ENCODE assay signal across 16 cellular contexts in genomic region chr10:43970747-43971146, GRCh38.
DNase-seq lines count a peak whose midpoint lies in the region; ATAC-seq and TF ChIP-seq lines count a peak whose summit lies in the region.
"Had no signal": no experiment of that assay in that cellular context is flagged by ENCODE, and none has a peak within 500 bp of the region (broad histone marks: within the 10 kb centered on the region; RNA-seq: fewer than 3 reads in every experiment).

No MANE protein-coding gene starts in this region.

- no peaks in the 10 kb centered on the region for H3K9me3 Mint-ChIP-seq in endodermal cell
- peaks cover 3% of the 10 kb centered on the region for H3K9me3 Mint-ChIP-seq in activated T-helper 2 cell treated with anti-CD3 and anti-CD28 coated beads, Interferon-gamma antibody, Interleukin-2, Interleukin-4, amounts not matched to agents 10 μg/mL and 5 μg/mL and 100 μg/mL, durations not matched to agents 14 hours and 24 hours and 36 hours
- H3K9me3 Mint-ChIP-seq: CD8-positive, alpha-beta T cell had no signal

- no peak overlapping the region for H3K9ac ChIP-seq in endodermal cell (ENCODE audit: extremely low read depth, low read length, poor library complexity, severe bottlenecking)
- H3K9ac ChIP-seq: GM23248 had no signal

- no peak overlapping the region for H3K27ac ChIP-seq in coronary artery
- no peak overlapping the region for H3K27ac ChIP-seq in endodermal cell (ENCODE audit: low read depth, low read length)
- H3K27ac ChIP-seq in spleen: no peak overlapping the region
- H3K27ac ChIP-seq in uterus: no peak overlapping the region
- H3K27ac ChIP-seq: A549, GM23248, HL-60 had no signal

- no peak for TF ChIP-seq CTCF in coronary artery (IDR thresholded peaks at IDR 0.05)
- no peak for TF ChIP-seq CTCF in endodermal cell (conservative IDR thresholded peaks at IDR 0.05)
- TF ChIP-seq CTCF in spleen (IDR thresholded peaks at IDR 0.05 in 8 of 11, conservative IDR thresholded peaks at IDR 0.05 in 3 of 11): no peak
- no peak for TF ChIP-seq CTCF in uterus (IDR thresholded peaks at IDR 0.05)

- intact Hi-C loops in spleen (cut with DNase I; ENCODE audit: low total_unique reads) (no loop called here), uterus (cut with DNase I; ENCODE audit: low total_unique reads) (no loop called here)
- intact Hi-C loops in activated T-helper 2 cell treated with anti-CD3 and anti-CD28 coated beads, Interferon-gamma antibody, Interleukin-2, Interleukin-4, amounts not matched to agents 10 μg/mL and 5 μg/mL and 100 μg/mL, durations not matched to agents 14 hours and 24 hours and 36 hours (cut with micrococcal nuclease): no loop called here

- 88% methylated on average over 2 of the region's 2 CpGs; no CpG with 5 or more reads in 1 of the 2 experiments for WGBS in endodermal cell (ENCODE audit: insufficient coverage in 1 of 2, insufficient read length in 1 of 2), 2 experiments
- WGBS in spleen, 5 donors: 82 to 90% (median 83%) methylated on average over 2 of the region's 2 CpGs

- H3K27me3 ChIP-seq in endodermal cell (ENCODE audit: control insufficient read depth, insufficient read depth, low read length, poor library complexity, severe bottlenecking) (no peaks in the 10 kb centered on the region), spleen (replicated peaks in 1 of 7) (peaks cover 0 to 11% (median 0%) of the 10 kb centered on the region in 7 donors), uterus (no peaks in the 10 kb centered on the region)

- no peaks in the 10 kb centered on the region for H3K4me1 Mint-ChIP-seq in endodermal cell
- H3K4me1 Mint-ChIP-seq in activated T-helper 2 cell treated with anti-CD3 and anti-CD28 coated beads, Interferon-gamma antibody, Interleukin-2, Interleukin-4, amounts not matched to agents 10 μg/mL and 5 μg/mL and 100 μg/mL, durations not matched to agents 14 hours and 24 hours and 36 hours (ENCODE audit: low read depth): no peaks in the 10 kb centered on the region

- no peak overlapping the region for H3K27ac Mint-ChIP-seq in endodermal cell
- no peak overlapping the region for H3K27ac Mint-ChIP-seq in activated T-helper 2 cell treated with anti-CD3 and anti-CD28 coated beads, Interferon-gamma antibody, Interleukin-2, Interleukin-4, amounts not matched to agents 10 μg/mL and 5 μg/mL and 100 μg/mL, durations not matched to agents 14 hours and 24 hours and 36 hours
- H3K27ac Mint-ChIP-seq: CD14-positive monocyte; CD8-positive, alpha-beta T cell had no signal

- H3K27me3 Mint-ChIP-seq in endodermal cell (ENCODE audit: insufficient read depth): peaks cover 7% of the 10 kb centered on the region
- H3K27me3 Mint-ChIP-seq in activated T-helper 2 cell treated with anti-CD3 and anti-CD28 coated beads, Interferon-gamma antibody, Interleukin-2, Interleukin-4, amounts not matched to agents 10 μg/mL and 5 μg/mL and 100 μg/mL, durations not matched to agents 14 hours and 24 hours and 36 hours (ENCODE audit: low read depth): peaks cover 20% of the 10 kb centered on the region

- H3K4me3 Mint-ChIP-seq in endodermal cell: no peak overlapping the region
- H3K4me3 Mint-ChIP-seq in activated T-helper 2 cell treated with anti-CD3 and anti-CD28 coated beads, Interferon-gamma antibody, Interleukin-2, Interleukin-4, amounts not matched to agents 10 μg/mL and 5 μg/mL and 100 μg/mL, durations not matched to agents 14 hours and 24 hours and 36 hours (ENCODE audit: low read depth): no peak overlapping the region
- H3K4me3 Mint-ChIP-seq: CD14-positive monocyte; CD8-positive, alpha-beta T cell had no signal

- DNase-seq in coronary artery (ENCODE audit: low spot score) (peak; percentile 21), endodermal cell (peak; percentile 10), medulla oblongata (ENCODE audit: extremely low spot score) (peak; percentile 15), spleen (peak; percentile 35), uterus (no peak)
- DNase-seq in activated T-helper 2 cell treated with anti-CD3 and anti-CD28 coated beads, Interferon-gamma antibody, Interleukin-2, Interleukin-4, amounts not matched to agents 10 μg/mL and 5 μg/mL and 100 μg/mL, durations not matched to agents 14 hours and 24 hours and 36 hours (ENCODE audit: low spot score): no peak
- DNase-seq: CD8-positive, alpha-beta T cell; COR-L47; DND-41; GF-D8; GM23248 had no signal

- H3K4me1 ChIP-seq in endodermal cell (ENCODE audit: control insufficient read depth, insufficient read depth, low read length) (no peaks in the 10 kb centered on the region), spleen (no peaks in the 10 kb centered on the region), uterus (no peaks in the 10 kb centered on the region)
- H3K4me1 ChIP-seq: A549 had no signal

- H3K4me3 ChIP-seq in coronary artery: no peak overlapping the region
- no peak overlapping the region for H3K4me3 ChIP-seq in endodermal cell (ENCODE audit: low read length)
- H3K4me3 ChIP-seq in spleen: no peak overlapping the region
- H3K4me3 ChIP-seq in uterus: no peak overlapping the region
- H3K4me3 ChIP-seq: A549, GM23248 had no signal

- no peaks in the 10 kb centered on the region for H3K36me3 ChIP-seq in endodermal cell (ENCODE audit: control insufficient read depth, insufficient read depth, low read length)
- no peaks in the 10 kb centered on the region for H3K36me3 ChIP-seq in spleen
- no peaks in the 10 kb centered on the region for H3K36me3 ChIP-seq in uterus

- ATAC-seq in HG03159 (IDR thresholded peaks at IDR 0.05; ENCODE audit: unreplicated experiment): no peak
- ATAC-seq: A549; CD8-positive, alpha-beta T cell; HCT116 had no signal

- TF ChIP-seq POLR2A in spleen (IDR thresholded peaks at IDR 0.05) (no peak), uterus (IDR thresholded peaks at IDR 0.05) (no peak)

- H3K9me3 ChIP-seq in endodermal cell (ENCODE audit: control insufficient read depth, low read length) (no peaks in the 10 kb centered on the region), spleen (no peaks in the 10 kb centered on the region), uterus (no peaks in the 10 kb centered on the region)
- H3K9me3 ChIP-seq: A549 had no signal

- H3K36me3 Mint-ChIP-seq in endodermal cell (ENCODE audit: low read depth): no peaks in the 10 kb centered on the region
- no peaks in the 10 kb centered on the region for H3K36me3 Mint-ChIP-seq in activated T-helper 2 cell treated with anti-CD3 and anti-CD28 coated beads, Interferon-gamma antibody, Interleukin-2, Interleukin-4, amounts not matched to agents 10 μg/mL and 5 μg/mL and 100 μg/mL, durations not matched to agents 14 hours and 24 hours and 36 hours (ENCODE audit: low read depth)
- H3K36me3 Mint-ChIP-seq: CD14-positive monocyte; CD8-positive, alpha-beta T cell had no signal

Comparison
In these comparisons a context has a peak if more than half of its experiments do, and no peak if none do; other contexts are left out.
1. DNase-seq: peak in coronary artery (single experiment), endodermal cell (single experiment), medulla oblongata (single experiment) and spleen (single experiment); none in activated T-helper 2 cell treated with anti-CD3 and anti-CD28 coated beads, Interferon-gamma antibody, Interleukin-2, Interleukin-4, amounts not matched to agents 10 μg/mL and 5 μg/mL and 100 μg/mL, durations not matched to agents 14 hours and 24 hours and 36 hours (single experiment) and uterus (0 of 2).